27 cellular contexts compared by ENCODE assay signal in genomic region chr1:20191266-20191665, GRCh38. TPM values are rescaled to one million over a fixed set of nuclear protein-coding genes. Genes with fewer than 3 reads are reported as not detected.
DNase-seq lines count a peak whose midpoint lies in the region; ATAC-seq and TF ChIP-seq lines count a peak whose summit lies in the region.
"Had no signal": no experiment of that assay in that cellular context is flagged by ENCODE, and none has a peak within 500 bp of the region (broad histone marks: within the 10 kb centered on the region; RNA-seq: fewer than 3 reads in every experiment).

No MANE protein-coding gene starts in this region.

- no TSS peak for BruUV-seq in mammary epithelial cell (replicated peaks; lab: Mats Ljungman, UMichigan)

- no peaks in the 10 kb centered on the region for H3K9me3 ChIP-seq in sigmoid colon
- H3K9me3 ChIP-seq in ovary, result no peaks in the 10 kb centered on the region
- H3K9me3 ChIP-seq in mammary epithelial cell (replicated peaks; ENCODE audit: insufficient read depth, low read length), result no peaks in the 10 kb centered on the region
- H3K9me3 ChIP-seq: SJCRH30 had no signal

- TF ChIP-seq POLR2A in sigmoid colon (IDR thresholded peaks at IDR 0.05), result no peak
- no peak for TF ChIP-seq POLR2A in ovary (IDR thresholded peaks at IDR 0.05)

- H3K4me1 ChIP-seq in sigmoid colon (peaks cover 0 to 92% (median 81%) of the 10 kb centered on the region in 4 donors), ovary (ENCODE audit: insufficient read depth) (peaks cover 2% of the 10 kb centered on the region), mammary epithelial cell (ENCODE audit: insufficient read depth, low read length) (peaks cover 34% of the 10 kb centered on the region)
- H3K4me1 ChIP-seq: SJCRH30 had no signal

- H3K9ac ChIP-seq in mammary epithelial cell (ENCODE audit: insufficient read depth, low read length), result no peak overlapping the region
- H3K9ac ChIP-seq: GM23248 had no signal

- CTCF ChIA-PET in mammary epithelial cell (lab: Charles Lee; ENCODE audit: low non-redundant PET), result no interaction called here

- no peak for TF ChIP-seq CTCF in sigmoid colon (IDR thresholded peaks at IDR 0.05)
- TF ChIP-seq CTCF in ovary (IDR thresholded peaks at IDR 0.05), result no peak
- no peak for TF ChIP-seq CTCF in mammary epithelial cell (conservative IDR thresholded peaks at IDR 0.05 in 1 of 2, IDR thresholded peaks at IDR 0.05 in 1 of 2; ENCODE audit: extremely low read depth in 1 of 2, insufficient read depth in 1 of 2, low read depth in 1 of 2, low read length in 2 of 2)

- no peak for ATAC-seq in GM19035 (IDR thresholded peaks at IDR 0.05; ENCODE audit: unreplicated experiment)
- ATAC-seq: Right ventricle myocardium inferior, SK-N-SH treated with all-trans-retinoic acid at 6 μM for 48 hours had no signal

- dilution Hi-C loops in mammary epithelial cell (cut with HindIII; ENCODE audit: low sequenced_read_pairs), result loop anchor here (5.0 kb wide), 1 partner anchor 79 kb away; no protein-coding TSS in a partner anchor

- peak; percentile 43 for DNase-seq in MV-4-11 (lab: John Stamatoyannopoulos, UW)
- peak; percentile 32 for DNase-seq in medulla oblongata (ENCODE audit: extremely low spot score)
- no peak for DNase-seq in sigmoid colon
- no peak for DNase-seq in ovary
- no peak for DNase-seq in NCI-H1048 (lab: John Stamatoyannopoulos, UW)
- no peak for DNase-seq in mammary epithelial cell
- DNase-seq: CD8-positive, alpha-beta memory T cell; DMS153; GM23248; H7; KBM-7; MM.1S; NCI-H1105 treated with DMSO at 0.1 percent for 48 hours; NCI-H2081; NCI-H2227 treated with DMSO at 0.1 percent for 48 hours; NCI-H526 treated with DMSO at 0.1 percent for 48 hours; PC-9 had no signal

- WGBS in sigmoid colon, 2 donors, result 90 to 93% methylated on average over 9 of the region's 9 CpGs
- 89 to 95% (median 94%) methylated on average over 9 of the region's 9 CpGs for WGBS in ovary, 3 donors
- WGBS in mammary epithelial cell (ENCODE audit: low coverage, missing lambda C conversion rate), result 84% methylated on average over 8 of the region's 9 CpGs

- no peaks in the 10 kb centered on the region for H4K20me1 ChIP-seq in mammary epithelial cell (ENCODE audit: insufficient read depth, low read length)

- H3K79me2 ChIP-seq in mammary epithelial cell (ENCODE audit: insufficient read depth, low read length), result no peaks in the 10 kb centered on the region

- H3K27me3 ChIP-seq in sigmoid colon, result no peaks in the 10 kb centered on the region
- H3K27me3 ChIP-seq in ovary, result no peaks in the 10 kb centered on the region
- no peaks in the 10 kb centered on the region for H3K27me3 ChIP-seq in mammary epithelial cell (ENCODE audit: insufficient read depth, low read length)

- no peak overlapping the region for H2AFZ ChIP-seq in mammary epithelial cell (ENCODE audit: low read depth, low read length)
- H2AFZ ChIP-seq: GM23248, PC-9 had no signal

- H3K36me3 ChIP-seq in sigmoid colon (peaks cover 0 to 12% (median 0%) of the 10 kb centered on the region in 4 donors), ovary (no peaks in the 10 kb centered on the region), mammary epithelial cell (ENCODE audit: insufficient read depth, low read length) (no peaks in the 10 kb centered on the region)
- H3K36me3 ChIP-seq: SJCRH30 had no signal

- H3K4me3 ChIP-seq in sigmoid colon, result no peak overlapping the region
- no peak overlapping the region for H3K4me3 ChIP-seq in ovary
- no peak overlapping the region for H3K4me3 ChIP-seq in mammary epithelial cell (replicated peaks in 1 of 3; ENCODE audit: insufficient read depth in 1 of 3, low read depth in 2 of 3, low read length in 3 of 3)
- H3K4me3 ChIP-seq: GM23248, PC-9, SJCRH30 had no signal

- H3K27ac ChIP-seq in angular gyrus (ENCODE audit: low read depth, low read length), result peak overlapping the region; percentile 60
- H3K27ac ChIP-seq in sigmoid colon, result peak overlapping the region in 3 of 4 donors; percentile 95 to 99 (median 98)
- no peak overlapping the region for H3K27ac ChIP-seq in ovary
- H3K27ac ChIP-seq in mammary epithelial cell (ENCODE audit: insufficient read depth, low read depth, low read length), result no peak overlapping the region
- H3K27ac ChIP-seq: C4-2B, GM23248, PC-9, SJCRH30 had no signal

- intact Hi-C loops in sigmoid colon (cut with DNase I), result no loop called here
- intact Hi-C loops in ovary (cut with DNase I), result no loop called here
- intact Hi-C loops in mammary epithelial cell (cut with micrococcal nuclease), result no loop called here

- H3K4me2 ChIP-seq in mammary epithelial cell (ENCODE audit: insufficient read depth, low read depth, low read length), result no peak overlapping the region
- H3K4me2 ChIP-seq: PC-9 had no signal

- no peak for TF ChIP-seq EP300 in sigmoid colon (IDR thresholded peaks at IDR 0.05)
- TF ChIP-seq EP300 in ovary (IDR thresholded peaks at IDR 0.05), result no peak

- in situ Hi-C loops in mammary epithelial cell (cut with MboI; ENCODE audit: low sequenced_read_pairs in 2 of 2), result no loop called here

RNA-seq across cellular contexts. Expression of gene PLA2G2C, which starts 4.9 kb away (rescaled TPM):
- total RNA-seq in sigmoid colon (1 to 10 TPM in 3 of 4 donors, under 1 TPM in 1; 0.82 to 5.5 (median 1.5) TPM), ovary (not detected), mammary epithelial cell (not detected)
- polyA plus RNA-seq in sigmoid colon (under 1 TPM in 1 of 3 donors, not detected in 2; 0.09 TPM), ovary (under 1 TPM in 1 of 2 donors, not detected in 1; 0.02 TPM), mammary epithelial cell (not detected)
- not detected for polyA minus RNA-seq in mammary epithelial cell
- total RNA-seq: A673; CD8-positive, alpha-beta memory T cell; GM23248; H7; HT-29; NCI-H460; Right ventricle myocardium inferior; RPMI7951; SJCRH30 had no signal
- polyA plus RNA-seq: CD8-positive, alpha-beta memory T cell; GM23248 had no signal

RNA-seq across cellular contexts. Expression of gene UBXN10, which starts 5.4 kb away (rescaled TPM):
- total RNA-seq in sigmoid colon (10 to 100 TPM; 14.6 to 25.0 (median 23.1) TPM), ovary (10 to 100 TPM in 1 of 7 donors, 1 to 10 TPM in 4, under 1 TPM in 2; 0.20 to 28.0 (median 2.9) TPM), mammary epithelial cell (1 to 10 TPM in 1 of 2 donors, under 1 TPM in 1; 0.14 to 3.0 TPM)
- polyA plus RNA-seq in sigmoid colon (1 to 10 TPM; 2.9 to 7.8 (median 3.7) TPM), ovary (1 to 10 TPM in 1 of 2 donors, under 1 TPM in 1; 0.39 to 1.1 TPM), mammary epithelial cell (not detected)
- polyA minus RNA-seq in mammary epithelial cell, result not detected
- total RNA-seq: A673, NCI-H460, SJCRH30 had no signal
- polyA plus RNA-seq: GM23248 had no signal

RNA-seq across cellular contexts. Expression of gene PLA2G2F, which starts 52.1 kb away (rescaled TPM):
- total RNA-seq in sigmoid colon (not detected), ovary (under 1 TPM in 3 of 7 donors, not detected in 4; 0.08 to 0.30 (median 0.15) TPM), mammary epithelial cell (not detected)
- polyA plus RNA-seq in sigmoid colon (under 1 TPM in 2 of 3 donors, not detected in 1; 0.60 to 0.80 TPM), ovary (under 1 TPM in 1 of 2 donors, not detected in 1; 0.02 TPM), mammary epithelial cell (0.05 TPM)
- polyA minus RNA-seq in mammary epithelial cell, result not detected
- total RNA-seq: A673; CD8-positive, alpha-beta memory T cell; GM23248; H7; NCI-H460; Right ventricle myocardium inferior; RPMI7951; SJCRH30 had no signal
- polyA plus RNA-seq: CD8-positive, alpha-beta memory T cell; GM23248 had no signal

Comparison
In these comparisons a context has a peak if more than half of its experiments do, and no peak if none do; other contexts are left out.
1. DNase-seq: peak in MV-4-11 (single experiment) and medulla oblongata (single experiment); none in sigmoid colon (single experiment), ovary (0 of 5), NCI-H1048 (single experiment) and mammary epithelial cell (single experiment).
2. H3K27ac ChIP-seq: peak in angular gyrus (single experiment) and sigmoid colon (3 of 4); none in ovary (0 of 2) and mammary epithelial cell (single experiment).